Comparison of ENCODE assay signal across 8 cellular contexts in genomic region chr15:44728576-44729393, GRCh38. TPM values are rescaled to one million over a fixed set of nuclear protein-coding genes. Genes with fewer than 3 reads are reported as not detected.
A peak's percentile ranks its signal among the peaks of the same experiment; 100 is the strongest.
DNase-seq lines count a peak whose midpoint lies in the region; FAIRE-seq and TF ChIP-seq lines count a peak whose summit lies in the region.

No MANE protein-coding gene starts in this region.

- peaks cover 17% of the 10 kb centered on the region for H3K36me3 ChIP-seq in neuron (ENCODE audit: insufficient read depth, low read length)

- CTCF ChIA-PET in activated naive CD4-positive, alpha-beta T cell treated with anti-CD3 and anti-CD28 coated beads, Interleukin-2, amount 10 ng/mL, durations not matched to agents 7 days and 5 days (lab: Charles Lee): interaction anchor here (1.5 to 16.0 kb wide), 4 partner anchors 8 to 65 kb away, joined by 8 to 282 read pairs (median 61); partner anchors contain the start of genes B2M, PATL2, SPG11 and TRIM69

- H3K27me3 Mint-ChIP-seq in HFFc6 (ENCODE audit: insufficient read depth): no peaks in the 10 kb centered on the region; the same call in 1 of the 2 replicates
- H3K27me3 Mint-ChIP-seq in activated naive CD4-positive, alpha-beta T cell treated with anti-CD3 and anti-CD28 coated beads, Interleukin-2, amount 10 ng/mL, durations not matched to agents 7 days and 5 days: no peaks in the 10 kb centered on the region

- H3K9me3 Mint-ChIP-seq in HFFc6: no peaks in the 10 kb centered on the region
- no peaks in the 10 kb centered on the region for H3K9me3 Mint-ChIP-seq in activated naive CD4-positive, alpha-beta T cell treated with anti-CD3 and anti-CD28 coated beads, Interleukin-2, amount 10 ng/mL, durations not matched to agents 7 days and 5 days

- no peaks in the 10 kb centered on the region for H3K27me3 ChIP-seq in neuron (ENCODE audit: insufficient read depth, low read length)

- peak overlapping the region; percentile 99 for H3K4me3 Mint-ChIP-seq in HFFc6
- H3K4me3 Mint-ChIP-seq in activated naive CD4-positive, alpha-beta T cell treated with anti-CD3 and anti-CD28 coated beads, Interleukin-2, amount 10 ng/mL, durations not matched to agents 7 days and 5 days: peak overlapping the region; percentile 99

- H3K4me1 Mint-ChIP-seq in HFFc6 (ENCODE audit: low read depth): peaks cover 40% of the 10 kb centered on the region
- H3K4me1 Mint-ChIP-seq in activated naive CD4-positive, alpha-beta T cell treated with anti-CD3 and anti-CD28 coated beads, Interleukin-2, amount 10 ng/mL, durations not matched to agents 7 days and 5 days: peaks cover 81% of the 10 kb centered on the region

- peak; percentile 74 for FAIRE-seq in frontal cortex (lab: Jason Lieb, UNC)

- H3K36me3 Mint-ChIP-seq in HFFc6 (ENCODE audit: low read depth): no peaks in the 10 kb centered on the region
- H3K36me3 Mint-ChIP-seq in activated naive CD4-positive, alpha-beta T cell treated with anti-CD3 and anti-CD28 coated beads, Interleukin-2, amount 10 ng/mL, durations not matched to agents 7 days and 5 days: peaks cover 25% of the 10 kb centered on the region

- DNase-seq in GM04503 (ENCODE audit: low read depth) (peak; percentile 98), HFFc6 (peak; percentile 98), NAMALWA (ENCODE audit: low spot score) (peak; percentile 99), SK-MEL-5 (ENCODE audit: low read depth, low spot score) (peak; percentile 99), frontal cortex (ENCODE audit: low spot score in 2 of 2) (peak; percentile 66 to 80), stromal cell of bone marrow (ENCODE audit: low read depth) (peak; percentile 99)
- DNase-seq in activated naive CD4-positive, alpha-beta T cell treated with anti-CD3 and anti-CD28 coated beads, Interleukin-2, amount 10 ng/mL, durations not matched to agents 7 days and 5 days: peak; percentile 96

- peak overlapping the region; percentile 56 for H3K4me3 ChIP-seq in neuron (ENCODE audit: low read length)

- peaks cover 11% of the 10 kb centered on the region for H3K4me1 ChIP-seq in neuron (ENCODE audit: insufficient read depth, low read length)

- H3K9me3 ChIP-seq in neuron (ENCODE audit: low read length): no peaks in the 10 kb centered on the region

- H2AFZ ChIP-seq in neuron (ENCODE audit: low read depth, low read length): peak overlapping the region; percentile 7

- TF ChIP-seq CTCF in HFFc6 (IDR thresholded peaks at IDR 0.05): no peak

- peak overlapping the region; percentile 98 for H3K27ac Mint-ChIP-seq in HFFc6
- peak overlapping the region; percentile 99 for H3K27ac Mint-ChIP-seq in activated naive CD4-positive, alpha-beta T cell treated with anti-CD3 and anti-CD28 coated beads, Interleukin-2, amount 10 ng/mL, durations not matched to agents 7 days and 5 days

- in situ Hi-C loops in SK-MEL-5 (cut with HindIII; ENCODE audit: low pct_unique_long_range_greater_than_20kb, low sequenced_read_pairs): no loop called here

RNA-seq across cellular contexts. Expression of gene TRIM69, which starts 7.5 kb away (rescaled TPM):
- 1 to 10 TPM; 7.2 to 8.7 (median 8.3) TPM for total RNA-seq in HFFc6 (2021; fragmentation: NEBNext Ultra II Directional; extraction: Animal tissue kit (Norgen Biotek cat#: 25700))
- total RNA-seq in SK-MEL-5 (2014; rRNA removed; shearing (Covaris generic)): 10.9 and 13.5 TPM in 2 replicates
- 9.1 and 11.0 TPM in 2 replicates for polyA plus RNA-seq in SK-MEL-5 (2015; cell fraction: cytosol; rRNA removed)
- polyA plus RNA-seq in SK-MEL-5 (2015; cell fraction: nucleus; rRNA removed): 2.8 and 4.2 TPM in 2 replicates
- 40.4 TPM for total RNA-seq in frontal cortex

RNA-seq across cellular contexts. Expression of gene B2M, which starts 17.5 kb away (rescaled TPM):
- 1,000 to 10,000 TPM in 1 of 6 experiments, 100 to 1,000 TPM in 5; 811 to 1,058 (median 898) TPM for total RNA-seq in HFFc6 (2021; fragmentation: NEBNext Ultra II Directional; extraction: Animal tissue kit (Norgen Biotek cat#: 25700))
- 1,639 and 1,647 TPM in 2 replicates for total RNA-seq in SK-MEL-5 (2014; rRNA removed; shearing (Covaris generic))
- polyA plus RNA-seq in SK-MEL-5 (2015; cell fraction: cytosol; rRNA removed): 2,107 and 2,382 TPM in 2 replicates
- 316 and 358 TPM in 2 replicates for polyA plus RNA-seq in SK-MEL-5 (2015; cell fraction: nucleus; rRNA removed)
- 295 TPM for total RNA-seq in frontal cortex

RNA-seq across cellular contexts. Expression of gene PATL2, which starts 17.7 kb away (rescaled TPM):
- total RNA-seq in HFFc6 (2021; fragmentation: NEBNext Ultra II Directional; extraction: Animal tissue kit (Norgen Biotek cat#: 25700)): under 1 TPM in 3 of 6 experiments, not detected in 3; 0.10 to 0.18 (median 0.10) TPM
- 0.19 and 0.21 TPM in 2 replicates for total RNA-seq in SK-MEL-5 (2014; rRNA removed; shearing (Covaris generic))
- polyA plus RNA-seq in SK-MEL-5 (2015; cell fraction: cytosol; rRNA removed): 0.19 TPM in 1 of 2 replicates, not detected in the other
- polyA plus RNA-seq in SK-MEL-5 (2015; cell fraction: nucleus; rRNA removed): 6.0 and 6.6 TPM in 2 replicates
- not detected for total RNA-seq in frontal cortex

Comparison
In these comparisons a context has a peak if more than half of its experiments do, and no peak if none do; other contexts are left out.
1. Peak in every context shown above with its lines: DNase-seq and H3K4me3 ChIP-seq.